Comparison of ENCODE assay signal across 1 cellular context in genomic region chr16:9094008-9094846, GRCh38.
TF ChIP-seq lines count a peak whose summit lies in the region.

No MANE protein-coding gene starts in this region.

TF ChIP-seq in GM12878, 131 proteins besides CTCF, POLR2A, EP300 and RAD21:
- TF ChIP-seq IRF4 (IDR thresholded peaks at IDR 0.05; ENCODE audit: low read depth, low read length) = no peak
- 0 out of 2 replicates have a peak, but pooled peaks have one; percentile 33 for TF ChIP-seq ATF2 (IDR thresholded peaks at IDR 0.05; ENCODE audit: low read length)
- no peak for TF ChIP-seq NFXL1 (IDR thresholded peaks at IDR 0.05; ENCODE audit: borderline replicate concordance)
- no peak for TF ChIP-seq RBBP5 (conservative IDR thresholded peaks at IDR 0.05)
- peak; percentile 29; the same call in 1 of the 2 replicates for TF ChIP-seq POLR2AphosphoS5 (IDR thresholded peaks at IDR 0.05; ENCODE audit: low read length)
- no peak for TF ChIP-seq NR2C1 (IDR thresholded peaks at IDR 0.05)
- TF ChIP-seq SMAD1 (IDR thresholded peaks at IDR 0.05; ENCODE audit: low read depth, partially characterized antibody) = no peak
